12 cellular contexts compared by ENCODE assay signal in the genomic region with DNA sequence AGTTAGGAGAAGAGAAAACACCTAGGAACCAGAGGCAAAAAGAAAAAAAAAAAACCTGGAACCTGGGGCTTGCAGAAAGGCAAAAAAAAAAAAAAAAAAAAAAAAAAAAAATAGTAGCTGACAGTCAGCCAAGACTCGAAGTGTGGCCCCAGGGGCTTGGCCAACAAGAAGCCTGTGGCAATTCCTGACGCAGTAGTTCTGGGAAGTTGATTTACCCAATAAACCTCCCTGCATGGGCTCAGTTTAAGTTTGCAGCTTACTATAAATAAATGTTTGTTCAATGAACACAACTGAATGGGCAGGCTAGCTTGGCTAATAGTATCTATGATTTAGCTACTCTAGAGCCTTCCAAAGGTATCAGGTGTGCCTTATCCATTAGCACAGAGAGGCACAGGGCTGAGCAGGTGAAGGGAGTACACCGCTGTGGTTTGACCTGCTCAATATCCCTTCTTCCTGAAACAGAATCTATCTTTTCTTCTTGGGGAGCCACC. TPM values are rescaled to one million over a fixed set of nuclear protein-coding genes. Genes with fewer than 3 reads are reported as not detected.
DNase-seq lines count a peak whose midpoint lies in the region; ATAC-seq and TF ChIP-seq lines count a peak whose summit lies in the region.
"Had no signal": no experiment of that assay in that cellular context is flagged by ENCODE, and none has a peak within 500 bp of the region (broad histone marks: within the 10 kb centered on the region; RNA-seq: fewer than 3 reads in every experiment).

No MANE protein-coding gene starts in this region.

- no peak overlapping the region for H3K4ac ChIP-seq in mesenchymal stem cell (ENCODE audit: low read depth in 1 of 2, low read length in 2 of 2)

- no peak overlapping the region for H3K4me2 ChIP-seq in mesenchymal stem cell (ENCODE audit: low read length, poor library complexity, severe bottlenecking)

- intact Hi-C loops in body of pancreas (cut with DNase I), result no loop called here

- H3K4me1 ChIP-seq in ACC112 (ENCODE audit: control insufficient read depth, insufficient read depth, low read length, unreplicated experiment), result peaks cover 50% of the 10 kb centered on the region
- no peaks in the 10 kb centered on the region for H3K4me1 ChIP-seq in body of pancreas
- H3K4me1 ChIP-seq in mesenchymal stem cell (ENCODE audit: control insufficient read depth, insufficient read depth, low read depth, low read length), result peaks cover 7% of the 10 kb centered on the region

- no peaks in the 10 kb centered on the region for H3K27me3 ChIP-seq in ACC112 (ENCODE audit: insufficient read depth, low read length)
- H3K27me3 ChIP-seq in body of pancreas, result no peaks in the 10 kb centered on the region
- no peaks in the 10 kb centered on the region for H3K27me3 ChIP-seq in mesenchymal stem cell (ENCODE audit: control insufficient read depth in 1 of 2, insufficient read depth in 1 of 2, low read length in 2 of 2)

- peak; percentile 46 for ATAC-seq in body of pancreas

- peak; percentile 27 for DNase-seq in EL
- DNase-seq in body of pancreas, result peak in 2 of 4 donors; percentile 37 to 57
- peak; percentile 81 for DNase-seq in mesenchymal stem cell
- DNase-seq in GM03348 (ENCODE audit: low spot score), result no peak
- no peak for DNase-seq in HT-29 (ENCODE audit: low spot score)
- DNase-seq in NCI-H1930 (lab: John Stamatoyannopoulos, UW), result no peak
- DNase-seq in NOMO-1 (lab: John Stamatoyannopoulos, UW; ENCODE audit: unreplicated experiment in 2 of 2), result no peak
- DNase-seq: DMS79 treated with DMSO at 0.1 percent for 48 hours, NCI-H774, retina, T1000 had no signal

- H3K14ac ChIP-seq in mesenchymal stem cell (ENCODE audit: low read length in 2 of 2), result no peak overlapping the region

- H3K9ac ChIP-seq in mesenchymal stem cell (ENCODE audit: low read length), result peak overlapping the region; percentile 60

- WGBS in body of pancreas, 2 donors, result 39 to 50% methylated on average over 3 of the region's 3 CpGs
- WGBS in mesenchymal stem cell, result 87% methylated on average over 3 of the region's 3 CpGs

- H2BK5ac ChIP-seq in mesenchymal stem cell (ENCODE audit: low read depth, low read length, poor library complexity, severe bottlenecking), result no peak overlapping the region

- H2AFZ ChIP-seq in ACC112 (ENCODE audit: low read length, unreplicated experiment), result no peak overlapping the region
- no peak overlapping the region for H2AFZ ChIP-seq in mesenchymal stem cell (ENCODE audit: low read depth, low read length)

- no peak overlapping the region for H2BK15ac ChIP-seq in mesenchymal stem cell (ENCODE audit: low read depth, poor library complexity, severe bottlenecking)

- peak overlapping the region in 1 of 2 experiments; percentile 18 for H3K18ac ChIP-seq in mesenchymal stem cell (ENCODE audit: low read depth in 1 of 2, low read length in 2 of 2)

- H3K4me3 ChIP-seq in ACC112 (ENCODE audit: low read depth, low read length) (no peak overlapping the region), body of pancreas (no peak overlapping the region), mesenchymal stem cell (ENCODE audit: insufficient read depth in 1 of 2, low read depth in 1 of 2, low read length in 2 of 2) (no peak overlapping the region)

- H3K79me2 ChIP-seq in ACC112 (ENCODE audit: control insufficient read depth, insufficient read depth, low read length, unreplicated experiment), result no peaks in the 10 kb centered on the region

- no peak for TF ChIP-seq CTCF in body of pancreas (IDR thresholded peaks at IDR 0.05)

- H3K36me3 ChIP-seq in ACC112 (ENCODE audit: insufficient read depth, low read length) (no peaks in the 10 kb centered on the region), body of pancreas (replicated peaks in 1 of 2; ENCODE audit: insufficient read depth in 1 of 2, low read depth in 2 of 2) (no peaks in the 10 kb centered on the region), mesenchymal stem cell (ENCODE audit: control insufficient read depth in 1 of 2, insufficient read depth in 2 of 2, low read depth in 1 of 2, low read length in 2 of 2) (no peaks in the 10 kb centered on the region)

- H2BK120ac ChIP-seq in mesenchymal stem cell (ENCODE audit: low read depth, low read length), result no peak overlapping the region

- no peaks in the 10 kb centered on the region for H3K79me1 ChIP-seq in mesenchymal stem cell (replicated peaks; ENCODE audit: low read length, poor library complexity, severe bottlenecking)

- no peak overlapping the region for H4K91ac ChIP-seq in mesenchymal stem cell (ENCODE audit: low read length)

- H3K23ac ChIP-seq in mesenchymal stem cell (ENCODE audit: low read length in 2 of 2), result no peak overlapping the region

- H4K8ac ChIP-seq in mesenchymal stem cell (ENCODE audit: low read length), result no peak overlapping the region

- no peak overlapping the region for H2AK5ac ChIP-seq in mesenchymal stem cell (ENCODE audit: low read length, severe bottlenecking)

- H3K27ac ChIP-seq in ACC112 (ENCODE audit: low read depth, low read length) (peak overlapping the region; percentile 66), body of pancreas (peak overlapping the region in 1 of 4 donors; percentile 57), mesenchymal stem cell (ENCODE audit: low read length, poor library complexity, severe bottlenecking) (no peak overlapping the region)

- H3K9me3 ChIP-seq in body of pancreas (no peaks in the 10 kb centered on the region), mesenchymal stem cell (ENCODE audit: control insufficient read depth, low read length) (no peaks in the 10 kb centered on the region)

- no peak for TF ChIP-seq POLR2A in body of pancreas (IDR thresholded peaks at IDR 0.05)

- H2BK12ac ChIP-seq in mesenchymal stem cell (ENCODE audit: low read length in 2 of 2), result no peak overlapping the region

RNA-seq across cellular contexts. Expression of gene GLRX, which starts 21.3 kb away (rescaled TPM):
- total RNA-seq in body of pancreas, result 10 to 100 TPM in 1 of 2 donors, 1 to 10 TPM in 1; 8.6 to 17.6 TPM
- polyA plus RNA-seq in mesenchymal stem cell (2013, experiment 1 of 2), result 137 TPM
- polyA plus RNA-seq in mesenchymal stem cell (2013, experiment 2 of 2), result 143 TPM
- total RNA-seq in HT-29 (2014; rRNA removed; shearing (Covaris generic)), result 6.5 and 7.0 TPM in 2 replicates

Comparison
In these comparisons a context has a peak if more than half of its experiments do, and no peak if none do; other contexts are left out.
1. DNase-seq: peak in EL (single experiment) and mesenchymal stem cell (single experiment); none in GM03348 (single experiment), HT-29 (single experiment), NCI-H1930 (0 of 2) and NOMO-1 (0 of 2).